Comparison of ENCODE assay signal across 10 cellular contexts in the genomic region with DNA sequence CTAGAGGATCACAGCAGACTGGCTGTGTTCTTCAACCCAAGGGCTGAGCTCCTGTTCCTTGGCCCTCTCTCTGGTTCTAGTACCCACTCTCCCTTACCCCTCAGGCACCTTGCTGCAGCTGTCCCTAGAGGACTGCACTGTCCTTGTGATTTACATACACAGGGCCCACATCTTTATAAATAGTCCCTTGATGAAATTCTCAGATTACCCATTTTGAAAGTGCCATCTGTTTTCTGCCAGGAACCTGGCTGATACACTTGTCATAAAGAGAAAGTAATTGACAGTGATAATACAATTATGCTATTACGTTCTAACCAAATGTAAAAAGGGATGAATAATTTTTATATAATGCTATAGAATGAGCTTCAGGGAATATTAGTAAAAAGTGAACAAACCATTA. TPM values are rescaled to one million over a fixed set of nuclear protein-coding genes. Genes with fewer than 3 reads are reported as not detected.
DNase-seq lines count a peak whose midpoint lies in the region; ATAC-seq and TF ChIP-seq lines count a peak whose summit lies in the region.
"Had no signal": no experiment of that assay in that cellular context is flagged by ENCODE, and none has a peak within 500 bp of the region (broad histone marks: within the 10 kb centered on the region; RNA-seq: fewer than 3 reads in every experiment).

No MANE protein-coding gene starts in this region.

- TF ChIP-seq CTCF in brain (conservative IDR thresholded peaks at IDR 0.05): no peak

- no peaks in the 10 kb centered on the region for H3K27me3 Mint-ChIP-seq in brain
- no peaks in the 10 kb centered on the region for H3K27me3 Mint-ChIP-seq in naive thymus-derived CD8-positive, alpha-beta T cell

- peak; percentile 81 for ATAC-seq in GM18505 (IDR thresholded peaks at IDR 0.05; ENCODE audit: unreplicated experiment)
- peak; percentile 93 for ATAC-seq in GM21529 (IDR thresholded peaks at IDR 0.05; ENCODE audit: unreplicated experiment)
- ATAC-seq in HG03439 (IDR thresholded peaks at IDR 0.05; ENCODE audit: unreplicated experiment): peak; percentile 98
- ATAC-seq in naive thymus-derived CD8-positive, alpha-beta T cell: no peak

- no peaks in the 10 kb centered on the region for H3K9me3 Mint-ChIP-seq in brain
- no peaks in the 10 kb centered on the region for H3K9me3 Mint-ChIP-seq in naive thymus-derived CD8-positive, alpha-beta T cell

- H3K27ac Mint-ChIP-seq in brain: peak overlapping the region in 3 of 5 experiments; percentile 47 to 79 (median 75)
- no peak overlapping the region for H3K27ac Mint-ChIP-seq in naive thymus-derived CD8-positive, alpha-beta T cell

- no peaks in the 10 kb centered on the region for H3K36me3 Mint-ChIP-seq in brain
- H3K36me3 Mint-ChIP-seq in naive thymus-derived CD8-positive, alpha-beta T cell: no peaks in the 10 kb centered on the region

- DNase-seq in NCI-H2081 (lab: John Stamatoyannopoulos, UW) (no peak), NCI-H446 treated with DMSO at 0.1 percent for 48 hours (lab: John Stamatoyannopoulos, UW) (no peak)
- DNase-seq in activated CD8-positive, alpha-beta memory T cell treated with anti-CD3 and anti-CD28 coated beads, Interleukin-2, amount 50 U/mL, for 4 hours: no peak
- DNase-seq in naive thymus-derived CD8-positive, alpha-beta T cell: no peak
- DNase-seq: activated naive CD4-positive, alpha-beta T cell; SW 1271 had no signal

- no peak overlapping the region for H3K4me3 Mint-ChIP-seq in brain
- no peak overlapping the region for H3K4me3 Mint-ChIP-seq in naive thymus-derived CD8-positive, alpha-beta T cell

- H3K4me1 Mint-ChIP-seq in brain: peaks cover 40% of the 10 kb centered on the region
- H3K4me1 Mint-ChIP-seq in naive thymus-derived CD8-positive, alpha-beta T cell: no peaks in the 10 kb centered on the region

- TF ChIP-seq POLR2A in GM18505 (IDR thresholded peaks at IDR 0.05; ENCODE audit: borderline replicate concordance, extremely low read depth, insufficient read depth, insufficient read length): no peak

- POLR2A ChIA-PET in naive thymus-derived CD8-positive, alpha-beta T cell (lab: Charles Lee): no interaction called here

RNA-seq across cellular contexts. Expression of gene SPARC, which starts 16.5 kb away (rescaled TPM):
- 920 TPM for polyA plus RNA-seq in brain (ENCODE audit: insufficient read depth, low read depth, low replicate concordance)
- not detected for total RNA-seq in naive thymus-derived CD8-positive, alpha-beta T cell
- not detected for polyA plus RNA-seq in naive thymus-derived CD8-positive, alpha-beta T cell

RNA-seq across cellular contexts. Expression of gene ATOX1, which starts 55.2 kb away (rescaled TPM):
- polyA plus RNA-seq in brain (ENCODE audit: insufficient read depth, low read depth, low replicate concordance): 168 TPM
- 10 to 100 TPM; 26.8 to 32.7 TPM for total RNA-seq in naive thymus-derived CD8-positive, alpha-beta T cell
- polyA plus RNA-seq in naive thymus-derived CD8-positive, alpha-beta T cell: 10 to 100 TPM; 50.9 to 58.7 (median 58.0) TPM

Comparison
In these comparisons a context has a peak if more than half of its experiments do, and no peak if none do; other contexts are left out.
1. ATAC-seq: peak in GM18505 (single experiment), GM21529 (single experiment) and HG03439 (single experiment); none in naive thymus-derived CD8-positive, alpha-beta T cell (0 of 2).
2. H3K27ac Mint-ChIP-seq: peak in brain (3 of 5); none in naive thymus-derived CD8-positive, alpha-beta T cell (0 of 10).
3. RNA of gene SPARC, which starts 16.5 kb away (polyA plus RNA-seq): 920 TPM in brain (single experiment); not detected in naive thymus-derived CD8-positive, alpha-beta T cell; every median in the first group is over 100 times any median in the second.